Comparison of ENCODE assay signal across 20 cellular contexts in the genomic region with DNA sequence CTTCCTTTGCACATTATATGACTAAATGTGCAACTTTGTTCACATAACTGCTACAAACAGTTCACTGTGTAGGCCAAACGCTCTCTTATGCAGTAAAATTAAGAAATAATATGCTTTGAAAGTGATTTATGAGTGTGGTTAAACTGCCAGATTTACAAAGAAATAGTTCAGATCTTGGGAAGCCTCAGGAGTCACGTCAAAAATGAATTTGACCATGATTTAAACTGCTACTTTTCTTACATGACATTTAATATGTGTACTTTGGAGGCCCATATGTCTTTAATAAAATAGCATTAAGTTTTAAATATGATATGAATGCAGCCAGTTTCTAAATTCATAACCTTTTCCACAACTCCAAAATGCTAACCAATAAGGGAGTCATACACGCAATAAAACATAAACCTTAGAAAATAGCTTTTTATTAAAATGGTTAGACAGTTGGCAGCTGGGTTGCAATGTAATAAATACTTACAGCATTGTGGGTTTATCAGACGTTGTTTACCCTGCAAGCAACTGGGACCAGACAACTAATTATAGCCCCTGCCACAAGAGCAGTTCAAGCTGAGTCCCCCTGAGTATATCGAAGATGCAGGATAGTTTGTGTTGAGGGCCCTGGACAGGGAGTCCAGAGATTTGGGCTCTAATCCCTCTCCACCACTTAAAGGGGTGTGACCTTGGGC.
A peak's percentile ranks its signal among the peaks of the same experiment; 100 is the strongest.
DNase-seq lines count a peak whose midpoint lies in the region; TF ChIP-seq lines count a peak whose summit lies in the region.
"Had no signal": no experiment of that assay in that cellular context is flagged by ENCODE, and none has a peak within 500 bp of the region (broad histone marks: within the 10 kb centered on the region; RNA-seq: fewer than 3 reads in every experiment).

No MANE protein-coding gene starts in this region.

- H3K9me3 ChIP-seq in SK-N-MC (ENCODE audit: low read depth, low read length), result no peaks in the 10 kb centered on the region
- H3K9me3 ChIP-seq: esophagus squamous epithelium, stomach had no signal

- peak overlapping the region; percentile 45; the same call in 1 of the 2 replicates for H3K4me3 ChIP-seq in SK-N-MC
- H3K4me3 ChIP-seq: esophagus squamous epithelium, GM23248, stomach had no signal

- TF ChIP-seq CTCF in type B pancreatic cell (conservative IDR thresholded peaks at IDR 0.05) (no peak), GM10248 (IDR thresholded peaks at IDR 0.05; ENCODE audit: control extremely low read depth, extremely low read depth, low read depth, missing control alignments) (no peak)

- H3K27ac Mint-ChIP-seq in type B pancreatic cell, result no peak overlapping the region
- H3K27ac Mint-ChIP-seq: naive B cell had no signal

- H3K27ac ChIP-seq in SK-N-MC, result peak overlapping the region; percentile 42; the same call in 1 of the 2 replicates
- H3K27ac ChIP-seq: GM23248, RWPE1 had no signal

- H3K36me3 Mint-ChIP-seq in type B pancreatic cell, result peaks cover 12% of the 10 kb centered on the region
- H3K36me3 Mint-ChIP-seq: naive B cell had no signal

- CTCF ChIA-PET in HEK293T (lab: Yijun Ruan, JAX) (no interaction called here), GM10248 (lab: Yijun Ruan, JAX) (no interaction called here)

- H3K9ac ChIP-seq in SK-N-MC (ENCODE audit: insufficient read length), result no peak overlapping the region
- H3K9ac ChIP-seq: GM23248 had no signal

- H3K9me3 Mint-ChIP-seq in type B pancreatic cell, result peaks cover 13% of the 10 kb centered on the region

- no peaks in the 10 kb centered on the region for H3K36me3 ChIP-seq in SK-N-MC (ENCODE audit: insufficient read depth, low read length)
- H3K36me3 ChIP-seq: esophagus squamous epithelium, stomach had no signal

- DNase-seq in HEK293T (ENCODE audit: extremely low spot score) (no peak), SK-N-MC (ENCODE audit: low read depth, low spot score) (peak; percentile 48), fibroblast of peridontal ligament (ENCODE audit: extremely low read depth) (peak; percentile 64), type B pancreatic cell (ENCODE audit: extremely low spot score, unreplicated experiment) (no peak), HuH-7 (ENCODE audit: low spot score) (no peak), GM10248 (ENCODE audit: extremely low spot score) (no peak), DMS 273 (lab: John Stamatoyannopoulos, UW; ENCODE audit: unreplicated experiment) (no peak)
- DNase-seq: activated effector memory CD4-positive, alpha-beta T cell treated with Interleukin-2 at 50 U/mL for 16 hours; dermis blood vessel endothelial cell; DND-41; esophagus squamous epithelium; GM23248; left ventricle myocardium superior; naive B cell; NCI-H1694; NCI-H524; stomach; T-helper 1 cell had no signal

- H3K4me1 Mint-ChIP-seq in type B pancreatic cell (ENCODE audit: unreplicated experiment), result peaks cover 31% of the 10 kb centered on the region
- H3K4me1 Mint-ChIP-seq: CD14-positive monocyte, naive B cell had no signal

- peak overlapping the region; percentile 28 for H3K4me3 Mint-ChIP-seq in type B pancreatic cell
- H3K4me3 Mint-ChIP-seq: CD14-positive monocyte, naive B cell had no signal

- POLR2A ChIA-PET in HEK293T (lab: Yijun Ruan, JAX), result no interaction called here
- POLR2A ChIA-PET in GM10248 (lab: Yijun Ruan, JAX), result no interaction called here

- H3K27me3 Mint-ChIP-seq in type B pancreatic cell, result peaks cover 46% of the 10 kb centered on the region
- H3K27me3 Mint-ChIP-seq: naive B cell had no signal

TF ChIP-seq in HEK293T, 16 proteins besides CTCF, POLR2A, EP300 and RAD21:
- TF ChIP-seq ZNF384 (IDR thresholded peaks at IDR 0.05) (no peak), L3MBTL2 (conservative IDR thresholded peaks at IDR 0.05) (no peak), CTBP1 (IDR thresholded peaks at IDR 0.05; ENCODE audit: borderline replicate concordance) (no peak), FOXM1 (IDR thresholded peaks at IDR 0.05; ENCODE audit: borderline replicate concordance) (no peak)
- TF ChIP-seq, protein P1, sequence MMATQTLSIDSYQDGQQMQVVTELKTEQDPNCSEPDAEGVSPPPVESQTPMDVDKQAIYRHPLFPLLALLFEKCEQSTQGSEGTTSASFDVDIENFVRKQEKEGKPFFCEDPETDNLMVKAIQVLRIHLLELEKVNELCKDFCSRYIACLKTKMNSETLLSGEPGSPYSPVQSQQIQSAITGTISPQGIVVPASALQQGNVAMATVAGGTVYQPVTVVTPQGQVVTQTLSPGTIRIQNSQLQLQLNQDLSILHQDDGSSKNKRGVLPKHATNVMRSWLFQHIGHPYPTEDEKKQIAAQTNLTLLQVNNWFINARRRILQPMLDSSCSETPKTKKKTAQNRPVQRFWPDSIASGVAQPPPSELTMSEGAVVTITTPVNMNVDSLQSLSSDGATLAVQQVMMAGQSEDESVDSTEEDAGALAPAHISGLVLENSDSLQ (IDR thresholded peaks at IDR 0.05), result peak; percentile 80
TF ChIP-seq in HEK293T: peak in this region for 1.

Comparison
In these comparisons a context has a peak if more than half of its experiments do, and no peak if none do; other contexts are left out.
1. DNase-seq: peak in SK-N-MC (single experiment) and fibroblast of peridontal ligament (single experiment); none in HEK293T (single experiment), type B pancreatic cell (single experiment), HuH-7 (single experiment), GM10248 (single experiment) and DMS 273 (single experiment).